Comparison of ENCODE assay signal across 8 cellular contexts in genomic region chr13:76993021-76993420, GRCh38. TPM values are rescaled to one million over a fixed set of nuclear protein-coding genes. Genes with fewer than 3 reads are reported as not detected.
A peak's percentile ranks its signal among the peaks of the same experiment; 100 is the strongest.
DNase-seq lines count a peak whose midpoint lies in the region; ATAC-seq and TF ChIP-seq lines count a peak whose summit lies in the region.

No MANE protein-coding gene starts in this region.

- H3K4me1 Mint-ChIP-seq in activated CD8-positive, alpha-beta T cell treated with anti-CD3 and anti-CD28 coated beads for 36 hours (ENCODE audit: low read depth): peaks cover 32% of the 10 kb centered on the region
- H3K4me1 Mint-ChIP-seq in stimulated activated memory B cell treated with anti-CD40 and anti-IgM and Interleukin-4, amounts not matched to agents 10 μg/mL and 1 μg/mL and 100 μg/mL, for 72 hours: peaks cover 31% of the 10 kb centered on the region

- H3K9me3 ChIP-seq in HEK293 (ENCODE audit: control insufficient read depth, insufficient read depth, low read depth, low read length) (no peaks in the 10 kb centered on the region), iPS DF 6.9 (ENCODE audit: control insufficient read depth, insufficient read depth, low read length) (no peaks in the 10 kb centered on the region)

- in situ Hi-C loops in GM13977 (cut with MboI; ENCODE audit: low pct_unique_long_range_greater_than_20kb, low sequenced_read_pairs, unreplicated experiment): no loop called here

- H3K4me1 ChIP-seq in HEK293 (ENCODE audit: control insufficient read depth, insufficient read depth, low read length) (no peaks in the 10 kb centered on the region), iPS DF 6.9 (ENCODE audit: control insufficient read depth, insufficient read depth, low read length) (0 out of 2 replicates have a peak, but pooled peaks cover 2% of the 10 kb centered on the region)

- H3K27ac ChIP-seq in HEK293 (ENCODE audit: extremely low read depth, low read depth, low read length) (no peak overlapping the region), iPS DF 6.9 (ENCODE audit: low read length) (no peak overlapping the region)

- H3K36me3 Mint-ChIP-seq in activated CD8-positive, alpha-beta T cell treated with anti-CD3 and anti-CD28 coated beads for 36 hours (ENCODE audit: low read depth): peaks cover 31% of the 10 kb centered on the region
- H3K36me3 Mint-ChIP-seq in stimulated activated memory B cell treated with anti-CD40 and anti-IgM and Interleukin-4, amounts not matched to agents 10 μg/mL and 1 μg/mL and 100 μg/mL, for 72 hours: peaks cover 20% of the 10 kb centered on the region

- CTCF ChIA-PET in HEK293 (lab: Yijun Ruan, JAX): interaction anchor here (0.7 to 1.6 kb wide), 3 partner anchors 9 to 49 kb away, joined by 3 to 9 read pairs (median 6); no protein-coding TSS in a partner anchor
- CTCF ChIA-PET in activated CD8-positive, alpha-beta T cell treated with anti-CD3 and anti-CD28 coated beads for 36 hours (lab: Charles Lee): interaction anchor here (0.9 to 3.3 kb wide), 5 partner anchors 8 to 29 kb away, joined by 3 to 26 read pairs (median 6); no protein-coding TSS in a partner anchor

- DNase-seq in activated CD8-positive, alpha-beta T cell treated with anti-CD3 and anti-CD28 coated beads for 36 hours: no peak
- DNase-seq in iPS DF 6.9 (ENCODE audit: low read depth, low spot score) (no peak), GM13977 (ENCODE audit: low spot score) (no peak), NCI-H128 (lab: John Stamatoyannopoulos, UW; ENCODE audit: unreplicated experiment) (no peak)
- DNase-seq in activated CD8-positive, alpha-beta memory T cell treated with anti-CD3 and anti-CD28 coated beads, Interleukin-2, amount 50 U/mL, for 48 hours: no peak

- H3K27me3 ChIP-seq in iPS DF 6.9 (ENCODE audit: control insufficient read depth, insufficient read depth, low read length): no peaks in the 10 kb centered on the region

- peak overlapping the region; percentile 96 for H3K4me3 Mint-ChIP-seq in activated CD8-positive, alpha-beta T cell treated with anti-CD3 and anti-CD28 coated beads for 36 hours
- H3K4me3 Mint-ChIP-seq in stimulated activated memory B cell treated with anti-CD40 and anti-IgM and Interleukin-4, amounts not matched to agents 10 μg/mL and 1 μg/mL and 100 μg/mL, for 72 hours: peak overlapping the region; percentile 97

- intact Hi-C loops in activated CD8-positive, alpha-beta T cell treated with anti-CD3 and anti-CD28 coated beads for 36 hours (cut with micrococcal nuclease): loop anchor here (2.0 kb wide), 1 partner anchor 34 kb away; the partner anchor contains the start of gene FBXL3

- WGBS in iPS DF 6.9 (ENCODE audit: insufficient coverage, insufficient read length): 100% methylated on average over 1 of the region's 3 CpGs

- H3K27me3 Mint-ChIP-seq in activated CD8-positive, alpha-beta T cell treated with anti-CD3 and anti-CD28 coated beads for 36 hours: no peaks in the 10 kb centered on the region
- H3K27me3 Mint-ChIP-seq in stimulated activated memory B cell treated with anti-CD40 and anti-IgM and Interleukin-4, amounts not matched to agents 10 μg/mL and 1 μg/mL and 100 μg/mL, for 72 hours: no peaks in the 10 kb centered on the region

- TF ChIP-seq CTCF in HEK293 (tag by site-specific recombination; IDR thresholded peaks at IDR 0.05): no peak
- TF ChIP-seq CTCF in activated CD8-positive, alpha-beta T cell treated with anti-CD3 and anti-CD28 coated beads for 36 hours (IDR thresholded peaks at IDR 0.05): no peak
- no peak for TF ChIP-seq CTCF in GM13977 (IDR thresholded peaks at IDR 0.05; ENCODE audit: extremely low read depth, insufficient read depth, missing control alignments)

- H3K36me3 ChIP-seq in HEK293 (ENCODE audit: control insufficient read depth in 2 of 2, insufficient read depth in 1 of 2, low read length in 2 of 2): peaks cover 0 to 24% of the 10 kb centered on the region in 2 experiments; a peak in 1 of 3 replicates
- no peaks in the 10 kb centered on the region for H3K36me3 ChIP-seq in iPS DF 6.9 (ENCODE audit: control insufficient read depth, insufficient read depth, low read length)

- H3K4me3 ChIP-seq in HEK293 (ENCODE audit: low read depth, low read length) (peak overlapping the region; percentile 85), iPS DF 6.9 (ENCODE audit: low read length) (peak overlapping the region; percentile 58; the same call in 1 of the 2 replicates)

- no peaks in the 10 kb centered on the region for H3K9me3 Mint-ChIP-seq in activated CD8-positive, alpha-beta T cell treated with anti-CD3 and anti-CD28 coated beads for 36 hours
- H3K9me3 Mint-ChIP-seq in stimulated activated memory B cell treated with anti-CD40 and anti-IgM and Interleukin-4, amounts not matched to agents 10 μg/mL and 1 μg/mL and 100 μg/mL, for 72 hours: no peaks in the 10 kb centered on the region

- POLR2A ChIA-PET in HEK293 (lab: Yijun Ruan, JAX): interaction anchor here (1.6 to 1.9 kb wide), 2 partner anchors 9 to 13 kb away, joined by 3 to 5 read pairs; no protein-coding TSS in a partner anchor
- POLR2A ChIA-PET in activated CD8-positive, alpha-beta T cell treated with anti-CD3 and anti-CD28 coated beads for 36 hours (lab: Charles Lee): interaction anchor here (0.7 to 3.4 kb wide), 7 partner anchors 9 to 33 kb away, joined by 3 to 49 read pairs (median 7); partner anchors contain the start of gene FBXL3

- ATAC-seq in activated CD8-positive, alpha-beta T cell treated with anti-CD3 and anti-CD28 coated beads for 36 hours: no peak
- no peak for ATAC-seq in stimulated activated memory B cell treated with anti-CD40 and anti-IgM and Interleukin-4, amounts not matched to agents 10 μg/mL and 1 μg/mL and 100 μg/mL, for 72 hours
- ATAC-seq in GM21529 (IDR thresholded peaks at IDR 0.05; ENCODE audit: unreplicated experiment): no peak

- H3K27ac Mint-ChIP-seq in activated CD8-positive, alpha-beta T cell treated with anti-CD3 and anti-CD28 coated beads for 36 hours: peak overlapping the region; percentile 99
- H3K27ac Mint-ChIP-seq in stimulated activated memory B cell treated with anti-CD40 and anti-IgM and Interleukin-4, amounts not matched to agents 10 μg/mL and 1 μg/mL and 100 μg/mL, for 72 hours: peak overlapping the region; percentile 97

TF ChIP-seq in HEK293, 187 proteins besides CTCF, POLR2A, EP300 and RAD21:
- TF ChIP-seq ZNF76 (tag by site-specific recombination; IDR thresholded peaks at IDR 0.05; ENCODE audit: borderline replicate concordance, low read depth) (no peak), ZBTB17 (tag by site-specific recombination; IDR thresholded peaks at IDR 0.05) (peak; percentile 39; the same call in 1 of the 2 replicates)

RNA-seq across cellular contexts. Expression of gene CLN5, which starts 1.1 kb away (rescaled TPM):
- total RNA-seq in activated CD8-positive, alpha-beta T cell treated with anti-CD3 and anti-CD28 coated beads for 36 hours: 10 to 100 TPM; 14.5 to 16.9 TPM

RNA-seq across cellular contexts. Expression of gene FBXL3, which starts 33.9 kb away (rescaled TPM):
- total RNA-seq in activated CD8-positive, alpha-beta T cell treated with anti-CD3 and anti-CD28 coated beads for 36 hours: 10 to 100 TPM; 32.8 to 34.3 TPM

RNA-seq across cellular contexts. Expression of gene ACOD1, which starts 44.7 kb away (rescaled TPM):
- total RNA-seq in activated CD8-positive, alpha-beta T cell treated with anti-CD3 and anti-CD28 coated beads for 36 hours: not detected
